13 cellular contexts compared by ENCODE assay signal in genomic region chr1:89736937-89737733, GRCh38.
"Had no signal": no experiment of that assay in that cellular context is flagged by ENCODE, and none has a peak within 500 bp of the region (broad histone marks: within the 10 kb centered on the region; RNA-seq: fewer than 3 reads in every experiment).

No MANE protein-coding gene starts in this region.

- ATAC-seq: activated naive CD8-positive, alpha-beta T cell treated with anti-CD3 and anti-CD28 coated beads, Interleukin-2, amount 50 U/mL, for 24 hours had no signal

- H3K27ac ChIP-seq: esophagus muscularis mucosa, tibial artery, uterus had no signal

- H3K27me3 ChIP-seq: esophagus muscularis mucosa, tibial artery, uterus had no signal

- H3K9me3 ChIP-seq: esophagus muscularis mucosa, tibial artery, uterus had no signal

- H3K9me3 Mint-ChIP-seq: activated naive CD8-positive, alpha-beta T cell treated with anti-CD3 and anti-CD28 coated beads, Interleukin-2, amount 50 U/mL, for 24 hours; nephron progenitor cell had no signal

- H3K4me1 ChIP-seq: uterus had no signal

- DNase-seq: activated naive CD4-positive, alpha-beta T cell treated with Interleukin-2 at 50 U/mL for 16 hours; activated naive CD8-positive, alpha-beta T cell treated with anti-CD3 and anti-CD28 coated beads, Interleukin-2, amount 50 U/mL, for 24 hours; activated T-cell treated with anti-CD3 and anti-CD28 coated beads for 4 hours; glutamatergic neuron; hypothalamus; kidney glomerular epithelial cell; nephron progenitor cell; occipital lobe; stimulated activated CD4-positive, alpha-beta T cell treated with anti-CD3 and anti-CD28 coated beads, Interleukin-4, amount 100 ng/mL, for 1 hour; stimulated activated naive CD4-positive, alpha-beta T cell; tibial artery; uterus had no signal

- H3K4me3 Mint-ChIP-seq: nephron progenitor cell had no signal

- H3K27me3 Mint-ChIP-seq: activated naive CD8-positive, alpha-beta T cell treated with anti-CD3 and anti-CD28 coated beads, Interleukin-2, amount 50 U/mL, for 24 hours had no signal

- H3K4me3 ChIP-seq: esophagus muscularis mucosa, tibial artery, uterus had no signal

- H3K27ac Mint-ChIP-seq: nephron progenitor cell had no signal

- H3K36me3 ChIP-seq: esophagus muscularis mucosa, tibial artery, uterus had no signal
